In genomic region chr16:8797364-8798173, GRCh38 we compare ENCODE assay signal across 1 cellular context.
A peak's percentile ranks its signal among the peaks of the same experiment; 100 is the strongest.
TF ChIP-seq lines count a peak whose summit lies in the region.

Gene PMM2 (plus strand): TSS chr16:8797839. CDS start chr16:8797883, 44 bp downstream.
Gene TMEM186 (minus strand): TSS chr16:8797639. CDS start chr16:8797614, 25 bp downstream.

TF ChIP-seq in HepG2, 621 proteins besides CTCF, POLR2A, EP300 and RAD21 (continued from another document and continues in another):
- TF ChIP-seq STAG1 (CRISPR knock-in tag; IDR thresholded peaks at IDR 0.05) (peak; percentile 15), GATAD2A (CRISPR knock-in tag; IDR thresholded peaks at IDR 0.05) (peak; percentile 71), HDAC1 (CRISPR knock-in tag; IDR thresholded peaks at IDR 0.05) (peak; percentile 100), ZNF879 (CRISPR knock-in tag; IDR thresholded peaks at IDR 0.05) (peak; percentile 90; the same call in 1 of the 2 replicates), ZNF550 (CRISPR knock-in tag; IDR thresholded peaks at IDR 0.05; ENCODE audit: borderline replicate concordance) (peak; percentile 98), ZNF30 (CRISPR knock-in tag; IDR thresholded peaks at IDR 0.05) (no peak; the same call in 1 of the 2 replicates), HOXA7 (CRISPR knock-in tag; IDR thresholded peaks at IDR 0.05) (no peak), ZNF770 (CRISPR knock-in tag; IDR thresholded peaks at IDR 0.05) (peak; percentile 73), HOXA5 (CRISPR knock-in tag; IDR thresholded peaks at IDR 0.05) (peak; percentile 98), ZNF138 (CRISPR knock-in tag; IDR thresholded peaks at IDR 0.05; ENCODE audit: low read depth) (peak; percentile 90), ZNF761 (CRISPR knock-in tag; conservative IDR thresholded peaks at IDR 0.05) (peak; percentile 92; the same call in 1 of the 2 replicates), CBX5 (CRISPR knock-in tag; IDR thresholded peaks at IDR 0.05; ENCODE audit: borderline replicate concordance) (peak; percentile 87), ZBTB49 (CRISPR knock-in tag; IDR thresholded peaks at IDR 0.05; ENCODE audit: borderline replicate concordance) (peak; percentile 35; the same call in 1 of the 2 replicates), ZNF724P (CRISPR knock-in tag; IDR thresholded peaks at IDR 0.05; ENCODE audit: borderline replicate concordance) (peak; percentile 99), ZNF274 (CRISPR knock-in tag; IDR thresholded peaks at IDR 0.05) (peak; percentile 99), REL (CRISPR knock-in tag; conservative IDR thresholded peaks at IDR 0.05) (peak; percentile 95), FOXO4 (CRISPR knock-in tag; conservative IDR thresholded peaks at IDR 0.05) (no peak), ZNF605 (CRISPR knock-in tag; IDR thresholded peaks at IDR 0.05) (peak; percentile 99), GATA4 (IDR thresholded peaks at IDR 0.05; ENCODE audit: borderline replicate concordance, low read depth) (peak; percentile 73; the same call in 1 of the 2 replicates), ZNF225 (CRISPR knock-in tag; IDR thresholded peaks at IDR 0.05) (peak; percentile 100), ZNF619 (CRISPR knock-in tag; IDR thresholded peaks at IDR 0.05) (peak; percentile 100), KLF9 (CRISPR knock-in tag; IDR thresholded peaks at IDR 0.05; ENCODE audit: low read depth) (peak; percentile 97), DR1 (CRISPR knock-in tag; IDR thresholded peaks at IDR 0.05) (peak; percentile 92), ZNF710 (CRISPR knock-in tag; IDR thresholded peaks at IDR 0.05; ENCODE audit: borderline replicate concordance) (peak; percentile 96), IRF2 (CRISPR knock-in tag; IDR thresholded peaks at IDR 0.05) (peak; percentile 99), ZNF260 (CRISPR knock-in tag; IDR thresholded peaks at IDR 0.05; ENCODE audit: borderline replicate concordance, low read depth) (peak; percentile 98), ZNF530 (CRISPR knock-in tag; IDR thresholded peaks at IDR 0.05; ENCODE audit: low read depth) (no peak; the same call in 1 of the 2 replicates), ZBTB14 (CRISPR knock-in tag; IDR thresholded peaks at IDR 0.05) (peak; percentile 72), RCOR2 (CRISPR knock-in tag; IDR thresholded peaks at IDR 0.05) (no peak; the same call in none of the 2 replicates), GABPA (IDR thresholded peaks at IDR 0.05; ENCODE audit: low read depth, low read length) (peak; percentile 89), GABPA (CRISPR knock-in tag; IDR thresholded peaks at IDR 0.05; ENCODE audit: low read depth) (peak; percentile 98), ETS1 (CRISPR knock-in tag; IDR thresholded peaks at IDR 0.05) (peak; percentile 94), SMAD9 (CRISPR knock-in tag; IDR thresholded peaks at IDR 0.05) (peak; percentile 98), ZNF362 (CRISPR knock-in tag; IDR thresholded peaks at IDR 0.05; ENCODE audit: borderline replicate concordance) (peak; percentile 20; the same call in 1 of the 2 replicates), NFAT5 (CRISPR knock-in tag; IDR thresholded peaks at IDR 0.05) (peak; percentile 97), SMAD3 (CRISPR knock-in tag; IDR thresholded peaks at IDR 0.05) (peak; percentile 97), FOXA1 (IDR thresholded peaks at IDR 0.05) (no peak), FOXA1 (CRISPR knock-in tag; IDR thresholded peaks at IDR 0.05) (no peak), ZNF891 (CRISPR knock-in tag; IDR thresholded peaks at IDR 0.05) (peak; percentile 100), ZNF503 (CRISPR knock-in tag; IDR thresholded peaks at IDR 0.05) (peak; percentile 95), ZKSCAN5 (CRISPR knock-in tag; IDR thresholded peaks at IDR 0.05) (peak; percentile 82)
